2 cellular contexts compared by ENCODE assay signal in the genomic region with DNA sequence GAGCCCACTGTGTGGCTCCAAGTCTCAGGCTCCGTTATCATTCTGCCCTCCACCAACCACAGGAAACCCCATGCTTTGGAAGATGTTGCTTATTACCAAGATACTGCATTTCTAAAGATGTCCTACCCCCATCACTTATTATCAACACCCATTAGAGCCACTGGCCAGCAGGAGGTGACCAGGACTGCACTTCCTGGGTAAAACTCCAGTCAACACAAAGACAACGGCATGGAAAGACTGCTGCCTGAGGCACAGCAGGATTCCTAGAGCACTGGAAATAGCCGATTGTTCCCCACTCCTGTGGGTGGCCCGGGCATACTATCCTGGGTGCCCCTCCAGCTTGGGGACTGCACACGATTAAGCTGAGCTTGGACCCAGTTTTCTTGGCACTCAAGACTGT.
TF ChIP-seq lines count a peak whose summit lies in the region.

No MANE protein-coding gene starts in this region.

TF ChIP-seq in endothelial cell of umbilical vein, 7 proteins besides CTCF, POLR2A, EP300 and RAD21:
- TF ChIP-seq FOS (IDR thresholded peaks at IDR 0.05; ENCODE audit: borderline replicate concordance, insufficient read depth, low read length) (no peak), POLR2AphosphoS5 (IDR thresholded peaks at IDR 0.05; ENCODE audit: insufficient read depth, low read depth, low read length) (peak; percentile 13)
TF ChIP-seq in endothelial cell of umbilical vein: peak in this region for 1.

TF ChIP-seq in SK-N-SH treated with all-trans-retinoic acid at 6 μM for 48 hours, 23 proteins besides CTCF, POLR2A, EP300 and RAD21:
- no peak for TF ChIP-seq GLIS3 (CRISPR knock-in tag; IDR thresholded peaks at IDR 0.05)
- no peak for TF ChIP-seq ARNTL (CRISPR knock-in tag; IDR thresholded peaks at IDR 0.05; ENCODE audit: borderline replicate concordance, low read depth)
- TF ChIP-seq ZC3H10 (CRISPR knock-in tag; IDR thresholded peaks at IDR 0.05), result no peak
- no peak for TF ChIP-seq ZNF565 (CRISPR knock-in tag; conservative IDR thresholded peaks at IDR 0.05; ENCODE audit: low read depth)
- TF ChIP-seq POU6F1 (CRISPR knock-in tag; IDR thresholded peaks at IDR 0.05; ENCODE audit: borderline replicate concordance, low read depth), result no peak
- TF ChIP-seq TCF4 (CRISPR knock-in tag; IDR thresholded peaks at IDR 0.05; ENCODE audit: borderline replicate concordance), result no peak
- TF ChIP-seq, protein P1, sequence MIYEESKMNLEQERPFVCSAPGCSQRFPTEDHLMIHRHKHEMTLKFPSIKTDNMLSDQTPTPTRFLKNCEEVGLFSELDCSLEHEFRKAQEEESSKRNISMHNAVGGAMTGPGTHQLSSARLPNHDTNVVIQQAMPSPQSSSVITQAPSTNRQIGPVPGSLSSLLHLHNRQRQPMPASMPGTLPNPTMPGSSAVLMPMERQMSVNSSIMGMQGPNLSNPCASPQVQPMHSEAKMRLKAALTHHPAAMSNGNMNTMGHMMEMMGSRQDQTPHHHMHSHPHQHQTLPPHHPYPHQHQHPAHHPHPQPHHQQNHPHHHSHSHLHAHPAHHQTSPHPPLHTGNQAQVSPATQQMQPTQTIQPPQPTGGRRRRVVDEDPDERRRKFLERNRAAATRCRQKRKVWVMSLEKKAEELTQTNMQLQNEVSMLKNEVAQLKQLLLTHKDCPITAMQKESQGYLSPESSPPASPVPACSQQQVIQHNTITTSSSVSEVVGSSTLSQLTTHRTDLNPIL (CRISPR knock-in tag; IDR thresholded peaks at IDR 0.05; ENCODE audit: low read depth), result no peak
- no peak for TF ChIP-seq ZFP3 (CRISPR knock-in tag; IDR thresholded peaks at IDR 0.05)
- no peak for TF ChIP-seq TOX (CRISPR knock-in tag; IDR thresholded peaks at IDR 0.05; ENCODE audit: borderline replicate concordance)
- TF ChIP-seq, protein P2, sequence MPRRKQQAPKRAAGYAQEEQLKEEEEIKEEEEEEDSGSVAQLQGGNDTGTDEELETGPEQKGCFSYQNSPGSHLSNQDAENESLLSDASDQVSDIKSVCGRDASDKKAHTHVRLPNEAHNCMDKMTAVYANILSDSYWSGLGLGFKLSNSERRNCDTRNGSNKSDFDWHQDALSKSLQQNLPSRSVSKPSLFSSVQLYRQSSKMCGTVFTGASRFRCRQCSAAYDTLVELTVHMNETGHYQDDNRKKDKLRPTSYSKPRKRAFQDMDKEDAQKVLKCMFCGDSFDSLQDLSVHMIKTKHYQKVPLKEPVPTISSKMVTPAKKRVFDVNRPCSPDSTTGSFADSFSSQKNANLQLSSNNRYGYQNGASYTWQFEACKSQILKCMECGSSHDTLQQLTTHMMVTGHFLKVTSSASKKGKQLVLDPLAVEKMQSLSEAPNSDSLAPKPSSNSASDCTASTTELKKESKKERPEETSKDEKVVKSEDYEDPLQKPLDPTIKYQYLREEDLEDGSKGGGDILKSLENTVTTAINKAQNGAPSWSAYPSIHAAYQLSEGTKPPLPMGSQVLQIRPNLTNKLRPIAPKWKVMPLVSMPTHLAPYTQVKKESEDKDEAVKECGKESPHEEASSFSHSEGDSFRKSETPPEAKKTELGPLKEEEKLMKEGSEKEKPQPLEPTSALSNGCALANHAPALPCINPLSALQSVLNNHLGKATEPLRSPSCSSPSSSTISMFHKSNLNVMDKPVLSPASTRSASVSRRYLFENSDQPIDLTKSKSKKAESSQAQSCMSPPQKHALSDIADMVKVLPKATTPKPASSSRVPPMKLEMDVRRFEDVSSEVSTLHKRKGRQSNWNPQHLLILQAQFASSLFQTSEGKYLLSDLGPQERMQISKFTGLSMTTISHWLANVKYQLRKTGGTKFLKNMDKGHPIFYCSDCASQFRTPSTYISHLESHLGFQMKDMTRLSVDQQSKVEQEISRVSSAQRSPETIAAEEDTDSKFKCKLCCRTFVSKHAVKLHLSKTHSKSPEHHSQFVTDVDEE (CRISPR knock-in tag; IDR thresholded peaks at IDR 0.05), result no peak
- no peak for TF ChIP-seq ZNF70 (CRISPR knock-in tag; IDR thresholded peaks at IDR 0.05)
- TF ChIP-seq PPARA (CRISPR knock-in tag; IDR thresholded peaks at IDR 0.05; ENCODE audit: borderline replicate concordance), result no peak
